In genomic region chr4:149499726-149500125, GRCh38 we compare ENCODE assay signal across 32 cellular contexts.
"Had no signal": no experiment of that assay in that cellular context is flagged by ENCODE, and none has a peak within 500 bp of the region (broad histone marks: within the 10 kb centered on the region; RNA-seq: fewer than 3 reads in every experiment).

No MANE protein-coding gene starts in this region.

- H3K4me1 Mint-ChIP-seq: activated B cell treated with CpG ODN at 0.5 μM for 24 hours; activated CD4-positive, alpha-beta T cell treated with anti-CD3 and anti-CD28 coated beads, Interleukin-2, amount 10 ng/mL, durations not matched to agents 24 days and 14 days; activated naive CD8-positive, alpha-beta T cell treated with anti-CD3 and anti-CD28 coated beads for 36 hours; activated T-helper 17 cell treated with anti-CD3 and anti-CD28 coated beads, Interleukin-2, amount 50 U/mL, for 72 hours; brain; central memory CD8-positive, alpha-beta T cell had no signal

- DNase-seq: activated B cell treated with CpG ODN at 0.5 μM for 24 hours; activated CD4-positive, alpha-beta memory T cell treated with anti-CD3 and anti-CD28 coated beads for 36 hours; activated CD4-positive, alpha-beta T cell treated with anti-CD3 and anti-CD28 coated beads for 4 hours; activated CD4-positive, alpha-beta T cell treated with anti-CD3 and anti-CD28 coated beads, Interleukin-2, amount 10 ng/mL, durations not matched to agents 24 days and 14 days; activated CD4-positive, alpha-beta T cell treated with anti-CD3 and anti-CD28 coated beads, Interleukin-2, amount 50 U/mL, for 1 hour; activated CD4-positive, alpha-beta T cell treated with anti-CD3 and anti-CD28 coated beads, Interleukin-2, amount 50 U/mL, for 4 hours; activated CD4-positive, CD25-positive, alpha-beta regulatory T cell treated with anti-CD3 and anti-CD28 coated beads, Interleukin-2, amount 50 U/mL, for 72 hours; activated CD8-positive, alpha-beta memory T cell treated with anti-CD3 and anti-CD28 coated beads, Interleukin-2, amount 50 U/mL, for 4 hours; activated CD8-positive, alpha-beta T cell treated with anti-CD3 and anti-CD28 coated beads for 36 hours; activated effector memory CD4-positive, alpha-beta T cell treated with anti-CD3 and anti-CD28 coated beads, Interleukin-2, amount 50 U/mL, for 16 hours; activated gamma-delta T cell treated with Interleukin-2 at 50 U/mL for 16 hours; activated naive CD4-positive, alpha-beta T cell; activated naive CD4-positive, alpha-beta T cell treated with anti-CD3 and anti-CD28 coated beads for 36 hours; activated naive CD4-positive, alpha-beta T cell treated with anti-CD3 and anti-CD28 coated beads, Interleukin-2, amount 50 U/mL, for 16 hours; activated naive CD8-positive, alpha-beta T cell treated with anti-CD3 and anti-CD28 coated beads for 36 hours; activated T-cell treated with anti-CD3 and anti-CD28 coated beads for 4 hours; activated T-cell treated with anti-CD3 and anti-CD28 coated beads, Interleukin-2, amount 50 U/mL, for 1 hour; activated T-cell treated with anti-CD3 and anti-CD28 coated beads, Interleukin-2, amount 50 U/mL, for 4 hours; activated T-cell treated with anti-CD3 and anti-CD28 coated beads, Interleukin-2, amount 50 U/mL, for 72 hours; adrenal gland; amniotic stem cell; aorta; caudate nucleus; T-helper 2 cell; T-helper 9 cell had no signal

- ATAC-seq: activated CD8-positive, alpha-beta T cell treated with anti-CD3 and anti-CD28 coated beads for 36 hours; activated naive CD4-positive, alpha-beta T cell treated with anti-CD3 and anti-CD28 coated beads, Interleukin-2, amount 50 U/mL, for 72 hours; activated T-cell treated with anti-CD3 and anti-CD28 coated beads, Interleukin-2, amount 50 U/mL, for 4 hours; activated T-cell treated with anti-CD3 and anti-CD28 coated beads, Interleukin-2, amount 50 U/mL, for 72 hours; activated T-helper 17 cell treated with anti-CD3 and anti-CD28 coated beads, Interleukin-2, amount 50 U/mL, for 72 hours had no signal

- H3K27ac Mint-ChIP-seq: activated B cell treated with CpG ODN at 0.5 μM for 24 hours; activated CD4-positive, alpha-beta memory T cell treated with anti-CD3 and anti-CD28 coated beads for 36 hours; activated CD4-positive, alpha-beta T cell treated with anti-CD3 and anti-CD28 coated beads, Interleukin-2, amount 10 ng/mL, durations not matched to agents 24 days and 14 days; activated CD8-positive, alpha-beta T cell treated with anti-CD3 and anti-CD28 coated beads for 36 hours; activated naive CD4-positive, alpha-beta T cell treated with anti-CD3 and anti-CD28 coated beads for 36 hours; activated naive CD4-positive, alpha-beta T cell treated with anti-CD3 and anti-CD28 coated beads, Interleukin-2, amount 50 U/mL, for 72 hours; activated naive CD8-positive, alpha-beta T cell treated with anti-CD3 and anti-CD28 coated beads for 36 hours; activated T-cell treated with anti-CD3 and anti-CD28 coated beads, Interleukin-2, amount 50 U/mL, for 72 hours; activated T-helper 1 cell treated with anti-CD3 and anti-CD28 coated beads, Interleukin-12 subunit alpha, Interleukin-12 subunit beta, Interleukin-2, Interleukin-4 antibody, amounts not matched to agents 30 ng/mL and 10 ng/mL and 1 ng/mL, durations not matched to agents 14 hours and 24 hours and 36 hours; activated T-helper 17 cell treated with anti-CD3 and anti-CD28 coated beads, Interleukin-2, amount 50 U/mL, for 72 hours; brain; T-helper 1 cell treated with Interleukin-12 subunit alpha and Interleukin-12 subunit beta and Interleukin-4 antibody, amounts not matched to agents 30 μg/mL and 1 μg/mL, for 36 hours; T-helper 2 cell treated with Interferon-gamma antibody and Interleukin-4, amounts not matched to agents 5 μg/mL and 100 μg/mL, for 36 hours had no signal

- H3K36me3 Mint-ChIP-seq: activated CD4-positive, alpha-beta memory T cell treated with anti-CD3 and anti-CD28 coated beads for 36 hours; activated naive CD4-positive, alpha-beta T cell treated with anti-CD3 and anti-CD28 coated beads, Interleukin-2, amount 50 U/mL, for 72 hours; activated naive CD8-positive, alpha-beta T cell treated with anti-CD3 and anti-CD28 coated beads for 36 hours; brain had no signal

- H3K27me3 Mint-ChIP-seq: activated B cell treated with CpG ODN at 0.5 μM for 24 hours; activated CD4-positive, alpha-beta memory T cell treated with anti-CD3 and anti-CD28 coated beads for 36 hours; activated CD4-positive, alpha-beta T cell treated with anti-CD3 and anti-CD28 coated beads, Interleukin-2, amount 10 ng/mL, durations not matched to agents 24 days and 14 days; activated CD8-positive, alpha-beta T cell treated with anti-CD3 and anti-CD28 coated beads for 36 hours; activated naive CD8-positive, alpha-beta T cell treated with anti-CD3 and anti-CD28 coated beads for 36 hours; activated T-helper 17 cell treated with anti-CD3 and anti-CD28 coated beads, Interleukin-2, amount 50 U/mL, for 72 hours; central memory CD8-positive, alpha-beta T cell had no signal

- H3K9me3 Mint-ChIP-seq: activated CD4-positive, alpha-beta T cell treated with anti-CD3 and anti-CD28 coated beads, Interleukin-2, amount 10 ng/mL, durations not matched to agents 24 days and 14 days; activated CD8-positive, alpha-beta T cell treated with anti-CD3 and anti-CD28 coated beads for 36 hours; activated naive CD8-positive, alpha-beta T cell treated with anti-CD3 and anti-CD28 coated beads for 36 hours; activated T-helper 1 cell treated with anti-CD3 and anti-CD28 coated beads, Interleukin-12 subunit alpha, Interleukin-12 subunit beta, Interleukin-2, Interleukin-4 antibody, amounts not matched to agents 30 ng/mL and 10 ng/mL and 1 ng/mL, durations not matched to agents 14 hours and 24 hours and 36 hours; T-helper 1 cell treated with Interleukin-12 subunit alpha and Interleukin-12 subunit beta and Interleukin-4 antibody, amounts not matched to agents 30 μg/mL and 1 μg/mL, for 36 hours had no signal

- H3K4me3 Mint-ChIP-seq: activated B cell treated with CpG ODN at 0.5 μM for 24 hours; activated CD4-positive, alpha-beta memory T cell treated with anti-CD3 and anti-CD28 coated beads for 36 hours; activated CD4-positive, alpha-beta T cell treated with anti-CD3 and anti-CD28 coated beads, Interleukin-2, amount 10 ng/mL, durations not matched to agents 24 days and 14 days; activated CD8-positive, alpha-beta T cell treated with anti-CD3 and anti-CD28 coated beads for 36 hours; activated naive CD4-positive, alpha-beta T cell treated with anti-CD3 and anti-CD28 coated beads for 36 hours; activated naive CD8-positive, alpha-beta T cell treated with anti-CD3 and anti-CD28 coated beads for 36 hours; activated T-cell treated with anti-CD3 and anti-CD28 coated beads, Interleukin-2, amount 50 U/mL, for 4 hours; activated T-cell treated with anti-CD3 and anti-CD28 coated beads, Interleukin-2, amount 50 U/mL, for 72 hours; activated T-helper 1 cell treated with anti-CD3 and anti-CD28 coated beads, Interleukin-12 subunit alpha, Interleukin-12 subunit beta, Interleukin-2, Interleukin-4 antibody, amounts not matched to agents 30 ng/mL and 10 ng/mL and 1 ng/mL, durations not matched to agents 14 hours and 24 hours and 36 hours; activated T-helper 17 cell treated with anti-CD3 and anti-CD28 coated beads, Interleukin-2, amount 50 U/mL, for 72 hours; brain; central memory CD8-positive, alpha-beta T cell; T-helper 1 cell treated with Interleukin-12 subunit alpha and Interleukin-12 subunit beta and Interleukin-4 antibody, amounts not matched to agents 30 μg/mL and 1 μg/mL, for 36 hours; T-helper 2 cell treated with Interferon-gamma antibody and Interleukin-4, amounts not matched to agents 5 μg/mL and 100 μg/mL, for 36 hours had no signal
